8 cellular contexts compared by ENCODE assay signal in the genomic region with DNA sequence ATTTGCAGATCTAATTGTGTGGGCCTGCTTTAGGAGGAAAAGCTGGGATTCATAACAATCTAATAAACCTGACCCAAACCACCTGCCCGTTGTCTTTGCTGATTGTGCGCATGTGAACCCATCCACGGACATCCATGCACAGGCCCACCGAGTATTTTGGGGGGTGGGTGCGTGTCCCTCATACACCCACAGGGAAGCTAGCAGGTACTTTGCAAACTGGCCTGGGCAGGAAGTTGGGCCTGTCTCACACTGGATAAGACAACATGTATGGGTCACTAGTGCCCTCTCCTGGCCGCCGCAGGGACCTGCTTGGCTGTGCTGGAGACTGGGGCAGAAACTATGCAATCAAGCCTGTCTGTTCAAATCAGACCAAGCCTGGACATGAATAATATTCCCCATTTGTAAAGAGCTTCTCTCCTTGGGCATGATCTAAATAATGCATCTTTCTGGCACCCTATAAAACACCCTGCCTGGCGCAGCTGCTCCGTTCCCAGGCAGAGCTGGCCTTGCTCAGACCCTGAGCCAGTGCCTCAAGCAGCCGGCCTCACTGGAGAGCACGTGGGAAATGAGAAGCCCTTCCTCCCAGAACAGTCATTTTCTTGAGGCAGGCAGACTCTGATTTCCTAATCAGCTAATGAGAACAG. TPM values are rescaled to one million over a fixed set of nuclear protein-coding genes. Genes with fewer than 3 reads are reported as not detected.
DNase-seq lines count a peak whose midpoint lies in the region; ATAC-seq, FAIRE-seq and TF ChIP-seq lines count a peak whose summit lies in the region.

No MANE protein-coding gene starts in this region.

- intact Hi-C loops in GM12878 (cut with micrococcal nuclease; ENCODE audit: unreplicated experiment): loop anchor here (1.0 to 2.0 kb wide), 5 partner anchors 33 to 333 kb away; no protein-coding TSS in a partner anchor

- SMC1A ChIA-PET in GM12878 (lab: Charles Lee; ENCODE audit: uncharacterized antibody, unreplicated experiment): interaction anchor here (0.5 to 3.6 kb wide), 34 partner anchors 25 to 1238 kb away, joined by 3 to 53 read pairs (median 4); no protein-coding TSS in a partner anchor

- H3K4me1 ChIP-seq in GM12878 (ENCODE audit: control insufficient read depth, insufficient read depth, low read length) (peaks cover 7% of the 10 kb centered on the region), small intestine (ENCODE audit: control insufficient read depth in 2 of 2, insufficient read depth in 1 of 2, low read depth in 1 of 2, low read length in 1 of 2) (no peaks in the 10 kb centered on the region)

- no peaks in the 10 kb centered on the region for H3K79me2 ChIP-seq in GM12878 (ENCODE audit: control insufficient read depth, insufficient read depth, low read length)

- H3K4me3 ChIP-seq in GM12878: no peak overlapping the region
- H3K4me3 ChIP-seq in small intestine (ENCODE audit: low read depth in 1 of 2, low read length in 2 of 2): no peak overlapping the region

- H3K36me3 ChIP-seq in GM12878 (ENCODE audit: control insufficient read depth in 2 of 2, insufficient read depth in 2 of 2, low read length in 1 of 2) (no peaks in the 10 kb centered on the region), small intestine (ENCODE audit: control insufficient read depth in 2 of 2, insufficient read depth in 2 of 2, low read length in 2 of 2) (peaks cover 0 to 3% of the 10 kb centered on the region in 2 donors)

- TF ChIP-seq CTCF in GM12878 (IDR thresholded peaks at IDR 0.05 in 2 of 3, conservative IDR thresholded peaks at IDR 0.05 in 1 of 3; ENCODE audit: control insufficient read depth in 2 of 3, extremely low read depth in 1 of 3, insufficient read depth in 1 of 3, low read depth in 3 of 3, low read length in 3 of 3): peak; percentile 93 to 98 (median 96)

- CTCF ChIA-PET in GM12878 (lab: Yijun Ruan, JAX): interaction anchor here (0.7 to 8.8 kb wide), 43 partner anchors 9 to 334 kb away, joined by 3 to 125 read pairs (median 4); no protein-coding TSS in a partner anchor

- H3K9me3 ChIP-seq in GM12878 (replicated peaks; ENCODE audit: control insufficient read depth, insufficient read depth, low read length): no peaks in the 10 kb centered on the region
- H3K9me3 ChIP-seq in small intestine (ENCODE audit: control insufficient read depth, low read depth): no peaks in the 10 kb centered on the region

- FAIRE-seq in TTC549 (lab: Jason Lieb, UNC): peak; percentile 46
- peak; percentile 100 for FAIRE-seq in GM12878 (lab: Jason Lieb, UNC)
- no peak for FAIRE-seq in small intestine (lab: Jason Lieb, UNC)

- no peaks in the 10 kb centered on the region for H4K20me1 ChIP-seq in GM12878 (ENCODE audit: control insufficient read depth, insufficient read depth)

- WGBS in GM12878 (ENCODE audit: insufficient coverage, insufficient replicate concordance, low lambda C conversion rate, missing lambda C conversion rate): 21% methylated on average over 11 of the region's 11 CpGs
- WGBS in small intestine, 3 donors: 23 to 28% (median 26%) methylated on average over 11 of the region's 11 CpGs

- H3K27ac ChIP-seq in GM12878 (ENCODE audit: control insufficient read depth, insufficient read depth): peak overlapping the region; percentile 45
- peak overlapping the region in 1 of 2 donors; percentile 51 for H3K27ac ChIP-seq in small intestine (ENCODE audit: low read depth in 1 of 2, low read length in 1 of 2)

- TF ChIP-seq EP300 in GM12878 (IDR thresholded peaks at IDR 0.05; ENCODE audit: borderline replicate concordance in 1 of 2, control insufficient read depth in 1 of 2, low read depth in 2 of 2, low read length in 2 of 2): no peak

- in situ Hi-C loops in GM12878 (cut with MboI): loop anchor here (5.0 kb wide), 1 partner anchor 246 kb away; no protein-coding TSS in a partner anchor

- RAD21 ChIA-PET in GM12878 (lab: Charles Lee; ENCODE audit: unreplicated experiment): interaction anchor here (0.6 to 4.5 kb wide), 21 partner anchors 10 to 333 kb away, joined by 3 to 56 read pairs (median 4); no protein-coding TSS in a partner anchor

- ATAC-seq in HG02852 (IDR thresholded peaks at IDR 0.05; ENCODE audit: unreplicated experiment) (peak; percentile 98), GM12878 (peak; percentile 100)

- peak; percentile 89 for TF ChIP-seq RAD21 in GM12878 (IDR thresholded peaks at IDR 0.05; ENCODE audit: insufficient read depth, low read depth, low read length)

- no peak overlapping the region for H3K4me2 ChIP-seq in GM12878 (ENCODE audit: control insufficient read depth, insufficient read depth)

- TF ChIP-seq POLR2A in GM12878 (IDR thresholded peaks at IDR 0.05; ENCODE audit: low read depth, low read length): no peak

- H2AFZ ChIP-seq in GM12878 (ENCODE audit: control insufficient read depth, low read depth, low read length): peak overlapping the region; percentile 25

- peak overlapping the region; percentile 24; the same call in 1 of the 2 replicates for H3K9ac ChIP-seq in GM12878 (ENCODE audit: control insufficient read depth, insufficient read depth, low read length)

- DNase-seq in SIG-M5 treated with dmso at 0.1 percent for 504 hours (lab: John Stamatoyannopoulos, UW; ENCODE audit: unreplicated experiment) (peak; percentile 68), SIG-M5 (lab: John Stamatoyannopoulos, UW) (no peak), NCI-H146 (lab: John Stamatoyannopoulos, UW) (peak; percentile 89), GM12878 (ENCODE audit: low read depth, low spot score) (peak; percentile 50), iPS-NIHi11 (ENCODE audit: low spot score) (peak; percentile 90), small intestine (peak; percentile 84)

- BruUV-seq in GM12878 (replicated peaks; lab: Mats Ljungman, UMichigan): no TSS peak

- H3K27me3 ChIP-seq in GM12878 (replicated peaks in 1 of 2; ENCODE audit: control insufficient read depth in 2 of 2, insufficient read depth in 2 of 2, low read length in 1 of 2) (no peaks in the 10 kb centered on the region), small intestine (ENCODE audit: control insufficient read depth in 2 of 2, insufficient read depth in 2 of 2, low read length in 2 of 2) (no peaks in the 10 kb centered on the region)

- POLR2A ChIA-PET in GM12878 (lab: Charles Lee): no interaction called here

TF ChIP-seq in GM12878, 131 proteins besides CTCF, POLR2A, EP300 and RAD21 (continues in another document):
- peak; percentile 45; the same call in 1 of the 2 replicates for TF ChIP-seq YY1 (IDR thresholded peaks at IDR 0.05; ENCODE audit: low read depth, low read length)
- 0 out of 2 replicates have a peak, but pooled peaks have one; percentile 26 for TF ChIP-seq SMARCA5 (IDR thresholded peaks at IDR 0.05)
- no peak for TF ChIP-seq HDAC2 (IDR thresholded peaks at IDR 0.05)
- 0 out of 4 replicates have a peak, but pooled peaks of 1 of the 2 experiments have one; percentile 17 for TF ChIP-seq BHLHE40 (IDR thresholded peaks at IDR 0.05; ENCODE audit: borderline replicate concordance in 1 of 2, low read depth in 2 of 2, low read length in 1 of 2)
- TF ChIP-seq IRF4 (IDR thresholded peaks at IDR 0.05; ENCODE audit: low read depth, low read length): peak; percentile 31; the same call in 1 of the 2 replicates
- peak; percentile 98 for TF ChIP-seq SMC3 (IDR thresholded peaks at IDR 0.05; ENCODE audit: borderline replicate concordance, low read length)
- TF ChIP-seq MTA3 (IDR thresholded peaks at IDR 0.05; ENCODE audit: borderline replicate concordance, low read length): no peak
- no peak for TF ChIP-seq POLR2AphosphoS2 (IDR thresholded peaks at IDR 0.05; ENCODE audit: low read depth, low read length)
- peak; percentile 19; the same call in 1 of the 3 replicates for TF ChIP-seq POU2F2 (IDR thresholded peaks at IDR 0.05; ENCODE audit: borderline replicate concordance, low read depth, low read length)
- TF ChIP-seq CEBPB (IDR thresholded peaks at IDR 0.05; ENCODE audit: borderline replicate concordance in 1 of 2, low read depth in 2 of 2, low read length in 2 of 2): no peak
- TF ChIP-seq EED (IDR thresholded peaks at IDR 0.05; ENCODE audit: low read depth): no peak
- TF ChIP-seq, protein P1, sequence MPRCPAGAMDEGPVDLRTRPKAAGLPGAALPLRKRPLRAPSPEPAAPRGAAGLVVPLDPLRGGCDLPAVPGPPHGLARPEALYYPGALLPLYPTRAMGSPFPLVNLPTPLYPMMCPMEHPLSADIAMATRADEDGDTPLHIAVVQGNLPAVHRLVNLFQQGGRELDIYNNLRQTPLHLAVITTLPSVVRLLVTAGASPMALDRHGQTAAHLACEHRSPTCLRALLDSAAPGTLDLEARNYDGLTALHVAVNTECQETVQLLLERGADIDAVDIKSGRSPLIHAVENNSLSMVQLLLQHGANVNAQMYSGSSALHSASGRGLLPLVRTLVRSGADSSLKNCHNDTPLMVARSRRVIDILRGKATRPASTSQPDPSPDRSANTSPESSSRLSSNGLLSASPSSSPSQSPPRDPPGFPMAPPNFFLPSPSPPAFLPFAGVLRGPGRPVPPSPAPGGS (IDR thresholded peaks at IDR 0.05; ENCODE audit: borderline replicate concordance, insufficient read depth, low read depth, low read length, poor library complexity, severe bottlenecking): no peak
- TF ChIP-seq SREBF2 (IDR thresholded peaks at IDR 0.05; ENCODE audit: low read length): no peak
- 0 out of 2 replicates have a peak, but pooled peaks have one; percentile 3 for TF ChIP-seq MEF2A (IDR thresholded peaks at IDR 0.05; ENCODE audit: insufficient read depth, low read depth, low read length)
- no peak for TF ChIP-seq ZSCAN29 (IDR thresholded peaks at IDR 0.05)

RNA-seq across cellular contexts. Expression of gene ECHDC3, which starts 15.8 kb away (rescaled TPM):
- 0.93 and 2.9 TPM in 2 replicates for total RNA-seq in GM12878 (2013; cell fraction: nucleolus; rRNA removed)
- 10.0 and 11.8 TPM in 2 replicates for total RNA-seq in GM12878 (2014; rRNA removed)
- total RNA-seq in GM12878 (2014; rRNA removed; fragmentation: Illumina TruSeq; extraction: Trizol): 6.0 and 6.9 TPM in 2 replicates
- total RNA-seq in GM12878 (2021): 6.6 and 8.5 TPM in 2 replicates
- polyA plus RNA-seq in GM12878 (2011; ENCODE audit: low read depth): 3.6 TPM
- 0.09 and 0.19 TPM in 2 replicates for polyA plus RNA-seq in GM12878 (2011; rRNA removed)
- 0.31 and 0.32 TPM in 2 replicates for polyA plus RNA-seq in GM12878 (2011; cell fraction: cytosol; rRNA removed)
- polyA plus RNA-seq in GM12878 (2011; cell fraction: nucleus; rRNA removed): 0.30 and 0.38 TPM in 2 replicates
- 3.2 and 7.1 TPM in 2 replicates for polyA plus RNA-seq in GM12878 (2012)
- polyA plus RNA-seq in GM12878 (2014; fragmentation: Illumina TruSeq; extraction: Trizol): 2.4 and 6.0 TPM in 2 replicates
- polyA plus RNA-seq in GM12878 (2014; fragmentation: Nextera tagmentation; extraction: Ambion mirVana): under 1 TPM; 0.16 to 0.47 TPM
- 8.1 and 8.8 TPM in 2 replicates for polyA plus RNA-seq in GM12878 (2014; rRNA removed)
- polyA plus RNA-seq in GM12878 (2016; fragmentation: Nextera tagmentation; extraction: Ambion mirVana): 1 to 10 TPM; 3.8 to 8.0 TPM
- polyA minus RNA-seq in GM12878 (2011; rRNA and poly(A)+ RNA removed): 0.15 TPM in 1 of 2 replicates, not detected in the other
- polyA minus RNA-seq in GM12878 (2011; cell fraction: cytosol; rRNA and poly(A)+ RNA removed): not detected in 2 replicates
- not detected in 2 replicates for polyA minus RNA-seq in GM12878 (2011; cell fraction: nucleus; rRNA and poly(A)+ RNA removed)
- polyA plus RNA-seq in small intestine: 10 to 100 TPM in 2 of 3 donors, 1 to 10 TPM in 1; 3.8 to 25.8 (median 13.2) TPM
